ENCODE assay signal across 9 cellular contexts in genomic region chr17:82096709-82097186, GRCh38. TPM values are rescaled to one million over a fixed set of nuclear protein-coding genes. Genes with fewer than 3 reads are reported as not detected.
DNase-seq lines count a peak whose midpoint lies in the region; ATAC-seq, FAIRE-seq and TF ChIP-seq lines count a peak whose summit lies in the region.
"Had no signal": no experiment of that assay in that cellular context is flagged by ENCODE, and none has a peak within 500 bp of the region (broad histone marks: within the 10 kb centered on the region; RNA-seq: fewer than 3 reads in every experiment).

No MANE protein-coding gene starts in this region.

- no peak for TF ChIP-seq CTCF in kidney (IDR thresholded peaks at IDR 0.05; ENCODE audit: borderline replicate concordance, extremely low read depth, insufficient read depth)

- H3K36me3 Mint-ChIP-seq in activated CD4-positive, alpha-beta T cell treated with anti-CD3 and anti-CD28 coated beads, Interleukin-2, amount 10 ng/mL, durations not matched to agents 24 days and 14 days (ENCODE audit: low read depth), result peaks cover 19% of the 10 kb centered on the region

- H3K4me1 ChIP-seq in adipocyte (ENCODE audit: control insufficient read depth, insufficient read depth, low read length), result peaks cover 27% of the 10 kb centered on the region
- peaks cover 12 to 28% of the 10 kb centered on the region in 2 donors for H3K4me1 ChIP-seq in kidney (ENCODE audit: control insufficient read depth in 1 of 2, insufficient read depth in 1 of 2, low read depth in 1 of 2, low read length in 2 of 2)

- H3K36me3 ChIP-seq in adipocyte (ENCODE audit: control insufficient read depth, insufficient read depth, low read length, severe bottlenecking) (peaks cover 47% of the 10 kb centered on the region), kidney (ENCODE audit: control insufficient read depth in 1 of 2, insufficient read depth in 2 of 2, low read length in 2 of 2) (peaks cover 2 to 11% of the 10 kb centered on the region in 2 donors)

- no peaks in the 10 kb centered on the region for H3K27me3 Mint-ChIP-seq in activated CD4-positive, alpha-beta T cell treated with anti-CD3 and anti-CD28 coated beads, Interleukin-2, amount 10 ng/mL, durations not matched to agents 24 days and 14 days

- H3K9me3 ChIP-seq in adipocyte (ENCODE audit: control insufficient read depth, low read length), result no peaks in the 10 kb centered on the region
- no peaks in the 10 kb centered on the region for H3K9me3 ChIP-seq in kidney (ENCODE audit: control insufficient read depth in 1 of 2, low read length in 2 of 2)

- peak overlapping the region; percentile 69 for H3K27ac Mint-ChIP-seq in activated CD4-positive, alpha-beta T cell treated with anti-CD3 and anti-CD28 coated beads, Interleukin-2, amount 10 ng/mL, durations not matched to agents 24 days and 14 days

- DNase-seq in activated CD4-positive, alpha-beta T cell treated with anti-CD3 and anti-CD28 coated beads, Interleukin-2, amount 10 ng/mL, durations not matched to agents 24 days and 14 days, result peak; percentile 66
- DNase-seq in activated CD4-positive, alpha-beta T cell treated with anti-CD3 and anti-CD28 coated beads, Interleukin-2, amount 50 U/mL, for 1 hour, result no peak
- DNase-seq in adipocyte (ENCODE audit: low read depth), result no peak
- DNase-seq in kidney, result peak; percentile 82
- DNase-seq in substantia nigra (lab: John Stamatoyannopoulos, UW), result no peak
- DNase-seq in DMS 273 treated with DMSO at 0.1 percent for 48 hours (lab: John Stamatoyannopoulos, UW), result no peak
- DNase-seq in NCI-H226, result no peak
- DNase-seq: cortex of kidney had no signal

- intact Hi-C loops in activated CD4-positive, alpha-beta T cell treated with anti-CD3 and anti-CD28 coated beads, Interleukin-2, amount 10 ng/mL, durations not matched to agents 24 days and 14 days (cut with micrococcal nuclease), result loop anchor here (5.0 kb wide), 1 partner anchor 106 kb away; no protein-coding TSS in a partner anchor
- intact Hi-C loops in kidney (cut with DNase I), result no loop called here

- no peaks in the 10 kb centered on the region for H3K27me3 ChIP-seq in adipocyte (replicated peaks; ENCODE audit: control insufficient read depth, insufficient read depth, low read length)

- H3K4me1 Mint-ChIP-seq in activated CD4-positive, alpha-beta T cell treated with anti-CD3 and anti-CD28 coated beads, Interleukin-2, amount 10 ng/mL, durations not matched to agents 24 days and 14 days, result peaks cover 12% of the 10 kb centered on the region

- H3K4me3 Mint-ChIP-seq in activated CD4-positive, alpha-beta T cell treated with anti-CD3 and anti-CD28 coated beads, Interleukin-2, amount 10 ng/mL, durations not matched to agents 24 days and 14 days, result peak overlapping the region; percentile 80

- H3K27ac ChIP-seq in kidney (ENCODE audit: low read depth in 2 of 2, low read length in 2 of 2) (no peak overlapping the region), substantia nigra (ENCODE audit: low read depth, low read length, poor library complexity, severe bottlenecking) (peak overlapping the region; percentile 91)

- no peak for ATAC-seq in GM19452 (IDR thresholded peaks at IDR 0.05; ENCODE audit: unreplicated experiment)

- FAIRE-seq in kidney (lab: Jason Lieb, UNC), result no peak

- peak overlapping the region; percentile 98 for H3K9ac ChIP-seq in adipocyte (ENCODE audit: low read length)
- peak overlapping the region in 1 of 2 donors; percentile 26 for H3K9ac ChIP-seq in kidney (ENCODE audit: low read length in 2 of 2)

- peak overlapping the region; percentile 95 for H3K4me3 ChIP-seq in adipocyte (ENCODE audit: low read length)
- peak overlapping the region in 1 of 2 donors; percentile 46 for H3K4me3 ChIP-seq in kidney (ENCODE audit: low read length in 2 of 2)

- H3K9me3 Mint-ChIP-seq in activated CD4-positive, alpha-beta T cell treated with anti-CD3 and anti-CD28 coated beads, Interleukin-2, amount 10 ng/mL, durations not matched to agents 24 days and 14 days, result no peaks in the 10 kb centered on the region

RNA-seq across cellular contexts. Expression of gene FASN, which starts 1.3 kb away (rescaled TPM):
- total RNA-seq in activated CD4-positive, alpha-beta T cell treated with anti-CD3 and anti-CD28 coated beads, Interleukin-2, amount 10 ng/mL, durations not matched to agents 24 days and 14 days, result 428 and 452 TPM in 2 replicates
- 43.3 TPM for total RNA-seq in kidney
- polyA plus RNA-seq in kidney (ENCODE audit: insufficient read depth, low read depth, low replicate concordance), result 13.6 TPM

RNA-seq across cellular contexts. Expression of gene DUS1L, which starts 31.1 kb away (rescaled TPM):
- total RNA-seq in activated CD4-positive, alpha-beta T cell treated with anti-CD3 and anti-CD28 coated beads, Interleukin-2, amount 10 ng/mL, durations not matched to agents 24 days and 14 days, result 230 and 232 TPM in 2 replicates
- 84.8 TPM for total RNA-seq in kidney
- 102 TPM for polyA plus RNA-seq in kidney (ENCODE audit: insufficient read depth, low read depth, low replicate concordance)

RNA-seq across cellular contexts. Expression of gene GPS1, which starts 45.0 kb away (rescaled TPM):
- 117 and 118 TPM in 2 replicates for total RNA-seq in activated CD4-positive, alpha-beta T cell treated with anti-CD3 and anti-CD28 coated beads, Interleukin-2, amount 10 ng/mL, durations not matched to agents 24 days and 14 days
- 99.3 TPM for total RNA-seq in kidney
- polyA plus RNA-seq in kidney (ENCODE audit: insufficient read depth, low read depth, low replicate concordance), result 149 TPM

RNA-seq across cellular contexts. Expression of gene RFNG, which starts 45.1 kb away (rescaled TPM):
- 21.4 and 30.8 TPM in 2 replicates for total RNA-seq in activated CD4-positive, alpha-beta T cell treated with anti-CD3 and anti-CD28 coated beads, Interleukin-2, amount 10 ng/mL, durations not matched to agents 24 days and 14 days
- total RNA-seq in kidney, result 29.8 TPM
- polyA plus RNA-seq in kidney (ENCODE audit: insufficient read depth, low read depth, low replicate concordance), result 47.3 TPM

RNA-seq across cellular contexts. Expression of gene DCXR, which starts 59.3 kb away (rescaled TPM):
- 128 TPM in 2 replicates for total RNA-seq in activated CD4-positive, alpha-beta T cell treated with anti-CD3 and anti-CD28 coated beads, Interleukin-2, amount 10 ng/mL, durations not matched to agents 24 days and 14 days
- 102 TPM for total RNA-seq in kidney
- polyA plus RNA-seq in kidney (ENCODE audit: insufficient read depth, low read depth, low replicate concordance), result 551 TPM

Comparison
In these comparisons a context has a peak if more than half of its experiments do, and no peak if none do; other contexts are left out.
1. DNase-seq: peak in activated CD4-positive, alpha-beta T cell treated with anti-CD3 and anti-CD28 coated beads, Interleukin-2, amount 10 ng/mL, durations not matched to agents 24 days and 14 days (single experiment) and kidney (single experiment); none in activated CD4-positive, alpha-beta T cell treated with anti-CD3 and anti-CD28 coated beads, Interleukin-2, amount 50 U/mL, for 1 hour (single experiment), adipocyte (single experiment), substantia nigra (0 of 49), DMS 273 treated with DMSO at 0.1 percent for 48 hours (single experiment) and NCI-H226 (single experiment).